In genomic region chr1:28071813-28072212, GRCh38 we compare ENCODE assay signal across 20 cellular contexts. TPM values are rescaled to one million over a fixed set of nuclear protein-coding genes. Genes with fewer than 3 reads are reported as not detected.
DNase-seq lines count a peak whose midpoint lies in the region; ATAC-seq, FAIRE-seq and TF ChIP-seq lines count a peak whose summit lies in the region.
"Had no signal": no experiment of that assay in that cellular context is flagged by ENCODE, and none has a peak within 500 bp of the region (broad histone marks: within the 10 kb centered on the region; RNA-seq: fewer than 3 reads in every experiment).

No MANE protein-coding gene starts in this region.

- TF ChIP-seq POLR2A in A549 (IDR thresholded peaks at IDR 0.05; ENCODE audit: low read length): no peak

- H3K9me3 ChIP-seq in A549 (no peaks in the 10 kb centered on the region), HEK293 (ENCODE audit: control insufficient read depth, insufficient read depth, low read depth, low read length) (no peaks in the 10 kb centered on the region), osteoblast (ENCODE audit: low read depth, low read length) (no peaks in the 10 kb centered on the region)
- H3K9me3 ChIP-seq: Peyer's patch had no signal

- peaks cover 71% of the 10 kb centered on the region for H3K79me2 ChIP-seq in osteoblast (ENCODE audit: insufficient read depth, low read length)

- H3K4me3 ChIP-seq in A549 (no peak overlapping the region), HEK293 (ENCODE audit: low read depth, low read length) (no peak overlapping the region), osteoblast (ENCODE audit: insufficient read depth, low read length) (no peak overlapping the region)
- H3K4me3 ChIP-seq: K562, Peyer's patch, SK-N-MC had no signal

- POLR2A ChIA-PET in A549 (lab: Yijun Ruan, JAX) (no interaction called here), HEK293 (lab: Yijun Ruan, JAX) (interaction anchor here (0.5 kb wide), 1 partner anchor 17 kb away, joined by 6 read pairs; the partner anchor contains the start of gene EYA3)

- H3K4me2 ChIP-seq in A549 (0 out of 3 replicates have a peak overlapping the region, but pooled peaks have one; percentile 33), osteoblast (ENCODE audit: insufficient read depth, low read length) (peak overlapping the region; percentile 41)

- CTCF ChIA-PET in A549 (lab: Yijun Ruan, JAX): no interaction called here
- CTCF ChIA-PET in HEK293 (lab: Yijun Ruan, JAX): interaction anchor here (0.5 to 0.6 kb wide), 2 partner anchors 102 to 132 kb away, joined by 3 to 4 read pairs; no protein-coding TSS in a partner anchor

- H3K27me3 ChIP-seq in osteoblast (ENCODE audit: insufficient read depth, low read length): no peaks in the 10 kb centered on the region
- H3K27me3 ChIP-seq: Peyer's patch had no signal

- H3K36me3 ChIP-seq in HEK293 (ENCODE audit: control insufficient read depth in 2 of 2, insufficient read depth in 1 of 2, low read length in 2 of 2) (no peaks in the 10 kb centered on the region), osteoblast (ENCODE audit: insufficient read depth, low read length) (no peaks in the 10 kb centered on the region)
- H3K36me3 ChIP-seq: Peyer's patch had no signal

- H3K4me1 ChIP-seq in A549 (peaks cover 23% of the 10 kb centered on the region; the same call in 2 of the 3 replicates), HEK293 (ENCODE audit: control insufficient read depth, insufficient read depth, low read length) (peaks cover 6% of the 10 kb centered on the region; the same call in 1 of the 2 replicates), osteoblast (ENCODE audit: insufficient read depth, low read length) (peaks cover 16% of the 10 kb centered on the region)

- DNase-seq in A549 (ENCODE audit: low read depth in 1 of 2, low spot score in 1 of 2): no peak
- DNase-seq in osteoblast (ENCODE audit: insufficient read length, low spot score, missing footprints): no peak
- no peak for DNase-seq in anterior cingulate cortex (lab: John Stamatoyannopoulos, UW)
- DNase-seq in urothelium cell line (ENCODE audit: low spot score): no peak
- DNase-seq in H4 (ENCODE audit: low spot score): no peak
- DNase-seq: COR-L47, DMS153, EL, HCEC 1CT, NCI-H1048, NCI-H146, NCI-H2081, NCI-H524, Peyer's patch, Right ventricle myocardium superior had no signal

- no peak overlapping the region for H2AFZ ChIP-seq in osteoblast (ENCODE audit: low read length)

- no peak for TF ChIP-seq EP300 in A549 (IDR thresholded peaks at IDR 0.05)

- TF ChIP-seq CTCF in A549 (IDR thresholded peaks at IDR 0.05) (no peak), HEK293 (tag by site-specific recombination; IDR thresholded peaks at IDR 0.05) (no peak), VCaP (conservative IDR thresholded peaks at IDR 0.05) (no peak), osteoblast (IDR thresholded peaks at IDR 0.05; ENCODE audit: extremely low read depth, low read depth, low read length) (no peak)

- ATAC-seq in A549: no peak
- ATAC-seq: K562 had no signal

- FAIRE-seq in A549 (lab: Jason Lieb, UNC) (no peak), urothelium cell line (lab: Jason Lieb, UNC) (no peak)
- FAIRE-seq: K562 had no signal

- no peaks in the 10 kb centered on the region for H4K20me1 ChIP-seq in osteoblast (ENCODE audit: insufficient read depth, low read length)

- H3K27ac ChIP-seq in A549 (no peak overlapping the region), HEK293 (ENCODE audit: extremely low read depth, low read depth, low read length) (no peak overlapping the region), VCaP (peak overlapping the region; percentile 73), osteoblast (ENCODE audit: low read depth, low read length) (peak overlapping the region; percentile 10)
- H3K27ac ChIP-seq: C4-2B, Peyer's patch, SK-N-MC had no signal

- TF ChIP-seq RAD21 in A549 (conservative IDR thresholded peaks at IDR 0.05 in 1 of 2, IDR thresholded peaks at IDR 0.05 in 1 of 2): no peak

TF ChIP-seq in A549, 52 proteins besides CTCF, POLR2A, EP300 and RAD21:
- no peak for TF ChIP-seq MAFK (IDR thresholded peaks at IDR 0.05; ENCODE audit: partially characterized antibody)
- no peak for TF ChIP-seq MYC (IDR thresholded peaks at IDR 0.05; ENCODE audit: borderline replicate concordance, low read length)
- TF ChIP-seq RNF2 (IDR thresholded peaks at IDR 0.05; ENCODE audit: borderline replicate concordance, low read depth): no peak
- TF ChIP-seq MAX (IDR thresholded peaks at IDR 0.05): no peak
- no peak for TF ChIP-seq BHLHE40 (IDR thresholded peaks at IDR 0.05; ENCODE audit: low read depth, low read length)
- no peak for TF ChIP-seq PBX3 (IDR thresholded peaks at IDR 0.05)
- TF ChIP-seq CHD4 (IDR thresholded peaks at IDR 0.05; ENCODE audit: borderline replicate concordance): no peak
- TF ChIP-seq CEBPB (IDR thresholded peaks at IDR 0.05): no peak
- no peak for TF ChIP-seq GATA3 (IDR thresholded peaks at IDR 0.05; ENCODE audit: borderline replicate concordance)

TF ChIP-seq in HEK293, 187 proteins besides CTCF, POLR2A, EP300 and RAD21:
- TF ChIP-seq ZNF19 (tag by site-specific recombination; IDR thresholded peaks at IDR 0.05; ENCODE audit: low read depth) (no peak), ZNF146 (tag by site-specific recombination; IDR thresholded peaks at IDR 0.05) (no peak), ZNF670 (tag by site-specific recombination; IDR thresholded peaks at IDR 0.05; ENCODE audit: low read depth) (no peak), REPIN1 (tag by site-specific recombination; IDR thresholded peaks at IDR 0.05; ENCODE audit: low read depth) (no peak), OVOL3 (tag by site-specific recombination; IDR thresholded peaks at IDR 0.05) (no peak), ZNF157 (tag by site-specific recombination; IDR thresholded peaks at IDR 0.05) (no peak), ZNF274 (IDR thresholded peaks at IDR 0.05; ENCODE audit: low read length) (no peak), ZNF274 (tag by site-specific recombination; IDR thresholded peaks at IDR 0.05; ENCODE audit: borderline replicate concordance) (no peak), ZNF558 (tag by site-specific recombination; IDR thresholded peaks at IDR 0.05) (peak; percentile 98)

RNA-seq across cellular contexts. Expression of gene EYA3, which starts 16.6 kb away (rescaled TPM):
- polyA plus RNA-seq in A549 (2011; rRNA removed) (9.3 and 11.7 TPM in 2 replicates), A549 (2017; fragmentation: RNase III; extraction: RNeasy Plus Mini Kit Qiagen cat#74134 plus additional on column Dnase treatment) (5.3 to 6.2 TPM (median 5.7 TPM) in 3 replicates)
- 2.7 and 3.6 TPM in 2 replicates for polyA plus RNA-seq in A549 (2012; cell fraction: cytosol; rRNA removed)
- polyA plus RNA-seq in A549 (2012; cell fraction: nucleus; rRNA removed): 4.1 and 6.3 TPM in 2 replicates
- 17.5 and 20.3 TPM in 2 replicates for polyA minus RNA-seq in A549 (2011; rRNA and poly(A)+ RNA removed)
- 10.9 and 13.3 TPM in 2 replicates for total RNA-seq in osteoblast
- total RNA-seq in H4 (2014; rRNA removed; shearing (Covaris generic)): 8.2 and 9.2 TPM in 2 replicates

Comparison
In these comparisons a context has a peak if more than half of its experiments do, and no peak if none do; other contexts are left out.
1. H3K27ac ChIP-seq: peak in VCaP (single experiment) and osteoblast (single experiment); none in A549 (0 of 2) and HEK293 (single experiment).